In genomic region chr17:48024149-48025039, GRCh38 we compare ENCODE assay signal across 8 cellular contexts. TPM values are rescaled to one million over a fixed set of nuclear protein-coding genes. Genes with fewer than 3 reads are reported as not detected.
DNase-seq lines count a peak whose midpoint lies in the region; ATAC-seq and TF ChIP-seq lines count a peak whose summit lies in the region.

No MANE protein-coding gene starts in this region.

- intact Hi-C loops in activated CD4-positive, alpha-beta T cell treated with anti-CD3 and anti-CD28 coated beads for 36 hours (cut with DNase I, micrococcal nuclease), result loop anchor here (1.0 to 10.0 kb wide), 17 partner anchors 24 to 884 kb away; partner anchors contain the start of genes NFE2L1 (in 2 of the 2), SP2 (in 2 of the 2), ATP5MC1 (in 1 of the 2) and CBX1 (in 1 of the 2)

- POLR2A ChIA-PET in activated CD4-positive, alpha-beta T cell treated with anti-CD3 and anti-CD28 coated beads for 36 hours (lab: Charles Lee), result interaction anchor here (0.9 to 1.3 kb wide), 2 partner anchors 23 to 76 kb away, joined by 3 to 6 read pairs; partner anchors contain the start of gene NFE2L1

- no peak for TF ChIP-seq CTCF in nephron progenitor cell (IDR thresholded peaks at IDR 0.05)

- no peaks in the 10 kb centered on the region for H3K9me3 Mint-ChIP-seq in activated CD4-positive, alpha-beta T cell treated with anti-CD3 and anti-CD28 coated beads for 36 hours (ENCODE audit: low read depth)
- no peaks in the 10 kb centered on the region for H3K9me3 Mint-ChIP-seq in nephron progenitor cell

- H3K36me3 Mint-ChIP-seq in activated CD4-positive, alpha-beta T cell treated with anti-CD3 and anti-CD28 coated beads for 36 hours (ENCODE audit: low read depth), result no peaks in the 10 kb centered on the region
- H3K36me3 Mint-ChIP-seq in nephron progenitor cell (ENCODE audit: low read depth), result no peaks in the 10 kb centered on the region

- CTCF ChIA-PET in activated CD4-positive, alpha-beta T cell treated with anti-CD3 and anti-CD28 coated beads for 36 hours (lab: Charles Lee), result interaction anchor here (0.9 to 5.2 kb wide), 21 partner anchors 12 to 572 kb away, joined by 3 to 123 read pairs (median 4); partner anchors contain the start of genes CBX1, CDK5RAP3, COPZ2 and NFE2L1

- peak; percentile 3 for ATAC-seq in activated CD4-positive, alpha-beta T cell treated with anti-CD3 and anti-CD28 coated beads for 36 hours
- no peak for ATAC-seq in HG02588 (IDR thresholded peaks at IDR 0.05; ENCODE audit: unreplicated experiment)

- H3K4me3 Mint-ChIP-seq in activated CD4-positive, alpha-beta T cell treated with anti-CD3 and anti-CD28 coated beads for 36 hours, result peak overlapping the region; percentile 77
- H3K4me3 Mint-ChIP-seq in nephron progenitor cell, result peak overlapping the region; percentile 89

- H3K4me1 Mint-ChIP-seq in activated CD4-positive, alpha-beta T cell treated with anti-CD3 and anti-CD28 coated beads for 36 hours, result peaks cover 26% of the 10 kb centered on the region
- H3K4me1 Mint-ChIP-seq in nephron progenitor cell, result peaks cover 46% of the 10 kb centered on the region

- DNase-seq in activated CD4-positive, alpha-beta T cell treated with anti-CD3 and anti-CD28 coated beads for 36 hours, result peak; percentile 66
- no peak for DNase-seq in activated CD4-positive, alpha-beta T cell treated with anti-CD3 and anti-CD28 coated beads for 1 hour
- DNase-seq in NCI-H146 treated with DMSO at 0.1 percent for 48 hours (lab: John Stamatoyannopoulos, UW; ENCODE audit: unreplicated experiment) (peak; percentile 64), fibroblast of gingiva (ENCODE audit: low read depth) (peak; percentile 60), nephron progenitor cell (peak; percentile 41), NCI-H187 (lab: John Stamatoyannopoulos, UW) (no peak)
- peak; percentile 53 for DNase-seq in activated T-cell treated with anti-CD3 and anti-CD28 coated beads, Interleukin-2, amount 50 U/mL, for 1 hour

- H3K27me3 Mint-ChIP-seq in activated CD4-positive, alpha-beta T cell treated with anti-CD3 and anti-CD28 coated beads for 36 hours, result peaks cover 27% of the 10 kb centered on the region
- H3K27me3 Mint-ChIP-seq in nephron progenitor cell (ENCODE audit: low read depth, poor library complexity), result peaks cover 34% of the 10 kb centered on the region

- H3K27ac Mint-ChIP-seq in activated CD4-positive, alpha-beta T cell treated with anti-CD3 and anti-CD28 coated beads for 36 hours, result peak overlapping the region; percentile 33
- H3K27ac Mint-ChIP-seq in nephron progenitor cell, result peak overlapping the region; percentile 31

RNA-seq across cellular contexts. Expression of gene COPZ2, which starts 13.2 kb away (rescaled TPM):
- total RNA-seq in activated CD4-positive, alpha-beta T cell treated with anti-CD3 and anti-CD28 coated beads for 36 hours, result 1 to 10 TPM; 3.6 to 4.1 TPM

RNA-seq across cellular contexts. Expression of gene NFE2L1, which starts 23.8 kb away (rescaled TPM):
- 100 to 1,000 TPM; 100 to 127 TPM for total RNA-seq in activated CD4-positive, alpha-beta T cell treated with anti-CD3 and anti-CD28 coated beads for 36 hours

RNA-seq across cellular contexts. Expression of gene CDK5RAP3, which starts 53.5 kb away (rescaled TPM):
- 100 to 1,000 TPM; 147 to 156 TPM for total RNA-seq in activated CD4-positive, alpha-beta T cell treated with anti-CD3 and anti-CD28 coated beads for 36 hours

Comparison
In these comparisons a context has a peak if more than half of its experiments do, and no peak if none do; other contexts are left out.
1. DNase-seq: peak in activated CD4-positive, alpha-beta T cell treated with anti-CD3 and anti-CD28 coated beads for 36 hours (single experiment), NCI-H146 treated with DMSO at 0.1 percent for 48 hours (single experiment), activated T-cell treated with anti-CD3 and anti-CD28 coated beads, Interleukin-2, amount 50 U/mL, for 1 hour (single experiment), fibroblast of gingiva (single experiment) and nephron progenitor cell (single experiment); none in activated CD4-positive, alpha-beta T cell treated with anti-CD3 and anti-CD28 coated beads for 1 hour (single experiment) and NCI-H187 (0 of 2).